In genomic region chr12:75554556-75554880, GRCh38 we compare ENCODE assay signal across 16 cellular contexts. TPM values are rescaled to one million over a fixed set of nuclear protein-coding genes. Genes with fewer than 3 reads are reported as not detected.
A peak's percentile ranks its signal among the peaks of the same experiment; 100 is the strongest.
DNase-seq lines count a peak whose midpoint lies in the region; ATAC-seq and TF ChIP-seq lines count a peak whose summit lies in the region.
"Had no signal": no experiment of that assay in that cellular context is flagged by ENCODE, and none has a peak within 500 bp of the region (broad histone marks: within the 10 kb centered on the region; RNA-seq: fewer than 3 reads in every experiment).

No MANE protein-coding gene starts in this region.

- H3K9ac ChIP-seq in subcutaneous abdominal adipose tissue (ENCODE audit: low read length in 5 of 5) = peak overlapping the region in 3 of 5 donors; percentile 1 to 39 (median 32)

- intact Hi-C loops in cardiac septum (cut with DNase I) = loop anchor here (2.0 to 5.0 kb wide), 3 partner anchors 153 to 476 kb away; partner anchors contain the start of gene PHLDA1
- intact Hi-C loops in Panc1 (cut with micrococcal nuclease; ENCODE audit: unreplicated experiment) = no loop called here
- intact Hi-C loops in vagina (cut with DNase I) = no loop called here

- DNase-seq in cardiac muscle cell (ENCODE audit: low read depth in 1 of 2, low spot score in 1 of 2) (peak in 1 of 2 donors; percentile 41), cardiac septum (ENCODE audit: low spot score) (no peak), Panc1 (ENCODE audit: low read depth, low spot score) (no peak), fibroblast of peridontal ligament (ENCODE audit: extremely low read depth) (peak; percentile 45), AG20443 (ENCODE audit: low spot score) (no peak), vagina (ENCODE audit: extremely low spot score in 2 of 2) (no peak)
- DNase-seq: CD8-positive, alpha-beta T cell; GF-D8; Kasumi-1; NCI-H1436 treated with DMSO at 0.1 percent for 48 hours; NCI-H2081; NCI-H524 treated with DMSO at 0.1 percent for 48 hours; PC-3; Right ventricle myocardium superior had no signal

- POLR2A ChIA-PET in Panc1 (lab: Charles Lee) = interaction anchor here (1.5 kb wide), 1 partner anchor 20 kb away, joined by 3 read pairs; no protein-coding TSS in a partner anchor

- H3K36me3 ChIP-seq in cardiac muscle cell = no peaks in the 10 kb centered on the region
- no peaks in the 10 kb centered on the region for H3K36me3 ChIP-seq in Panc1 (ENCODE audit: control insufficient read depth, insufficient read depth, low read length)
- no peaks in the 10 kb centered on the region for H3K36me3 ChIP-seq in subcutaneous abdominal adipose tissue (ENCODE audit: control insufficient read depth in 5 of 5, insufficient read depth in 5 of 5, low read length in 5 of 5)
- H3K36me3 ChIP-seq in vagina = no peaks in the 10 kb centered on the region

- TF ChIP-seq CTCF in cardiac muscle cell (IDR thresholded peaks at IDR 0.05; ENCODE audit: low read depth, low read length) (no peak), Panc1 (IDR thresholded peaks at IDR 0.05) (no peak), vagina (IDR thresholded peaks at IDR 0.05) (no peak)

- no TSS peak for BruUV-seq in Panc1 (replicated peaks; lab: Mats Ljungman, UMichigan)

- H3K27me3 ChIP-seq in cardiac muscle cell (no peaks in the 10 kb centered on the region), Panc1 (ENCODE audit: control insufficient read depth, insufficient read depth, low read length) (no peaks in the 10 kb centered on the region), subcutaneous abdominal adipose tissue (ENCODE audit: control insufficient read depth in 5 of 5, insufficient read depth in 4 of 5, low read length in 5 of 5) (no peaks in the 10 kb centered on the region), vagina (no peaks in the 10 kb centered on the region)

- CTCF ChIA-PET in Panc1 (lab: Charles Lee) = no interaction called here

- in situ Hi-C loops in Panc1 (cut with HindIII; ENCODE audit: low pct_unique_long_range_greater_than_20kb, low sequenced_read_pairs) = no loop called here

- no peak for TF ChIP-seq POLR2A in vagina (IDR thresholded peaks at IDR 0.05)

- ATAC-seq in Panc1 (no peak), HG02588 (IDR thresholded peaks at IDR 0.05; ENCODE audit: unreplicated experiment) (no peak)
- ATAC-seq: CD8-positive, alpha-beta T cell; PC-3 had no signal

- H3K27ac ChIP-seq in cardiac muscle cell (peak overlapping the region; percentile 94), Panc1 (ENCODE audit: low read length) (peak overlapping the region; percentile 89), subcutaneous abdominal adipose tissue (ENCODE audit: low read depth, low read length) (peak overlapping the region; percentile 67), vagina (no peak overlapping the region)

- H3K4me1 ChIP-seq in cardiac muscle cell (ENCODE audit: low read depth) = peaks cover 29% of the 10 kb centered on the region
- peaks cover 41% of the 10 kb centered on the region for H3K4me1 ChIP-seq in Panc1 (ENCODE audit: control insufficient read depth, insufficient read depth, low read length)
- peaks cover 0 to 24% (median 23%) of the 10 kb centered on the region in 5 donors for H3K4me1 ChIP-seq in subcutaneous abdominal adipose tissue (ENCODE audit: control insufficient read depth in 5 of 5, insufficient read depth in 5 of 5, low read length in 5 of 5)
- H3K4me1 ChIP-seq in vagina = peaks cover 19% of the 10 kb centered on the region

- H3K4me3 ChIP-seq in cardiac muscle cell (no peak overlapping the region), Panc1 (ENCODE audit: low read depth in 2 of 2, low read length in 2 of 2) (no peak overlapping the region), subcutaneous abdominal adipose tissue (ENCODE audit: low read depth in 1 of 5, low read length in 5 of 5) (peak overlapping the region in 4 of 5 donors; percentile 45 to 51 (median 50)), vagina (no peak overlapping the region)

- H3K9me3 ChIP-seq in cardiac muscle cell (ENCODE audit: low read depth) (no peaks in the 10 kb centered on the region), Panc1 (ENCODE audit: control insufficient read depth, insufficient read depth, low read depth, low read length) (no peaks in the 10 kb centered on the region), subcutaneous abdominal adipose tissue (ENCODE audit: control insufficient read depth in 5 of 5, low read length in 5 of 5) (no peaks in the 10 kb centered on the region), vagina (no peaks in the 10 kb centered on the region)

RNA-seq across cellular contexts. Expression of gene KRR1, which starts 43.1 kb away (rescaled TPM):
- total RNA-seq in cardiac muscle cell = 29.9 and 30.7 TPM in 2 replicates
- polyA plus RNA-seq in cardiac muscle cell = 32.4 and 36.8 TPM in 2 replicates
- total RNA-seq in cardiac septum = 38.1 TPM
- total RNA-seq in Panc1 (2021; ENCODE audit: unreplicated experiment) = 161 TPM
- polyA plus RNA-seq in Panc1 (2012; ENCODE audit: insufficient read length) = 60.4 TPM
- 21.4 TPM for total RNA-seq in vagina

Comparison
In these comparisons a context has a peak if more than half of its experiments do, and no peak if none do; other contexts are left out.
1. H3K4me3 ChIP-seq: peak in subcutaneous abdominal adipose tissue (4 of 5); none in cardiac muscle cell (single experiment), Panc1 (0 of 2) and vagina (0 of 2).